ENCODE assay signal across 8 cellular contexts in the genomic region with DNA sequence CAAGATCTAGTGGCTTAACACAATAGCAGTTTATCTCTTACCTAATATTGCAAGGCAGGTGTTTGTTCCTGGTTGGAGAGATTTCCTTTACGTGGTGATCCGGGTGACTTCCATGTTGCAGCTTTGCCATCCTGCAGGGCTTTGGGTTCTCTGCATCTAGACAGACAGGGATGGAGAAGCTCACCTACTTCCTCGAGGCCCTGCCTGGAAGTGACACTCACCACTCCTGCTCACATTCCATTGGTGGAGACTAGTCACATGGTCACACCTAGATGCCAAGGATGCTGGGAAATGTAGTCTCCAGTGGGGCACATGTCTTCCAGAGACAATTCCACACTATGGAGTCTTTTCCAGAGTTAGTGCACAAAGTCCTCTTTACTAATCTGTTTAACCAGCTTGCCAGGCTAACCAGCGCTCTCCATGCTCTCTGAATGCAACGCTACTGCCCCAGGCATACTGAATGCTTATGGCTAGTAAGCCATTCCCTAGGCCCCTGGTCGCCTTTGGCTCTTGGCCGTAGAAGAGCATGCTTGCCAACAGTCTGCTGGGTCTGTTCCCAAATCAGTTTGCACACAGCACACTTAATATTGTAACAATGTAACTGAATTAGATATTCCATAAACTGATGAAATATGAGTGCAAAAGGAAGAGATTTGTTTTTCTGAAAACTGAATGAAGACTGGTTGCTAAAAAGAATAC. TPM values are rescaled to one million over a fixed set of nuclear protein-coding genes. Genes with fewer than 3 reads are reported as not detected.
DNase-seq lines count a peak whose midpoint lies in the region; ATAC-seq, FAIRE-seq and TF ChIP-seq lines count a peak whose summit lies in the region.

No MANE protein-coding gene starts in this region.

- no peaks in the 10 kb centered on the region for H3K36me3 ChIP-seq in DND-41 (ENCODE audit: insufficient read depth, low read length)
- H3K36me3 ChIP-seq in Panc1 (ENCODE audit: control insufficient read depth, insufficient read depth, low read length), result no peaks in the 10 kb centered on the region
- no peaks in the 10 kb centered on the region for H3K36me3 ChIP-seq in small intestine (ENCODE audit: control insufficient read depth in 2 of 2, insufficient read depth in 2 of 2, low read length in 2 of 2)

- no peaks in the 10 kb centered on the region for H3K79me2 ChIP-seq in DND-41 (ENCODE audit: insufficient read depth, low read length)

- POLR2A ChIA-PET in Panc1 (lab: Charles Lee), result no interaction called here

- ATAC-seq in DND-41 (ENCODE audit: insufficient read depth, low read depth) (peak; percentile 86), Panc1 (peak; percentile 76), left ventricle myocardium superior (peak; percentile 69), GM21515 (IDR thresholded peaks at IDR 0.05; ENCODE audit: unreplicated experiment) (no peak), GM18909 (IDR thresholded peaks at IDR 0.05; ENCODE audit: poor library complexity, unreplicated experiment) (no peak)

- in situ Hi-C loops in Panc1 (cut with HindIII; ENCODE audit: low pct_unique_long_range_greater_than_20kb, low sequenced_read_pairs), result no loop called here

- CTCF ChIA-PET in Panc1 (lab: Charles Lee), result no interaction called here

- H3K9me3 ChIP-seq in DND-41 (ENCODE audit: insufficient read depth, low read length, severe bottlenecking) (no peaks in the 10 kb centered on the region), Panc1 (ENCODE audit: control insufficient read depth, insufficient read depth, low read depth, low read length) (no peaks in the 10 kb centered on the region; the same call in 1 of the 2 replicates), small intestine (ENCODE audit: control insufficient read depth, low read depth) (no peaks in the 10 kb centered on the region)

- H3K4me2 ChIP-seq in DND-41 (ENCODE audit: insufficient read depth, low read length), result peak overlapping the region; percentile 54; the same call in 1 of the 2 replicates

- BruUV-seq in Panc1 (replicated peaks; lab: Mats Ljungman, UMichigan), result no TSS peak

- H3K27me3 ChIP-seq in DND-41 (ENCODE audit: insufficient read depth, low read length, poor library complexity) (peaks cover 9% of the 10 kb centered on the region), Panc1 (ENCODE audit: control insufficient read depth, insufficient read depth, low read length) (no peaks in the 10 kb centered on the region), small intestine (ENCODE audit: control insufficient read depth in 2 of 2, insufficient read depth in 2 of 2, low read length in 2 of 2) (peaks cover 0 to 2% of the 10 kb centered on the region in 2 donors)

- H3K4me3 ChIP-seq in DND-41 (ENCODE audit: low read depth in 1 of 2, low read length in 2 of 2) (peak overlapping the region in 1 of 2 experiments; percentile 48; a peak in 2 of 4 replicates), Panc1 (ENCODE audit: low read depth in 2 of 2, low read length in 2 of 2) (no peak overlapping the region), small intestine (ENCODE audit: low read depth in 1 of 2, low read length in 2 of 2) (no peak overlapping the region)

- no peaks in the 10 kb centered on the region for H4K20me1 ChIP-seq in DND-41 (ENCODE audit: insufficient read depth, low read length)

- H2AFZ ChIP-seq in DND-41 (ENCODE audit: low read depth, low read length), result peak overlapping the region; percentile 64; the same call in 1 of the 2 replicates

- H3K4me1 ChIP-seq in DND-41 (ENCODE audit: insufficient read depth, low read length) (peaks cover 18% of the 10 kb centered on the region; the same call in 1 of the 2 replicates), Panc1 (ENCODE audit: control insufficient read depth, insufficient read depth, low read length) (peaks cover 19% of the 10 kb centered on the region), small intestine (ENCODE audit: control insufficient read depth in 2 of 2, insufficient read depth in 1 of 2, low read depth in 1 of 2, low read length in 1 of 2) (no peaks in the 10 kb centered on the region)

- TF ChIP-seq CTCF in DND-41 (IDR thresholded peaks at IDR 0.05; ENCODE audit: borderline replicate concordance, extremely low read depth, low read length, poor library complexity, severe bottlenecking), result no peak
- TF ChIP-seq CTCF in Panc1 (IDR thresholded peaks at IDR 0.05), result no peak

- DNase-seq in DND-41 (peak; percentile 74), HuH-7 (ENCODE audit: low spot score) (peak; percentile 83), Panc1 (ENCODE audit: low read depth, low spot score) (no peak), amygdala (lab: John Stamatoyannopoulos, UW) (peak in 51 of 56 donors; percentile 8 to 86 (median 55)), left ventricle myocardium superior (peak; percentile 47), small intestine (peak; percentile 85)

- no peak overlapping the region for H3K9ac ChIP-seq in DND-41 (ENCODE audit: low read depth, low read length)

- intact Hi-C loops in Panc1 (cut with micrococcal nuclease; ENCODE audit: unreplicated experiment), result no loop called here
- intact Hi-C loops in left ventricle myocardium superior (cut with micrococcal nuclease), result no loop called here

- H3K27ac ChIP-seq in DND-41 (ENCODE audit: low read length), result no peak overlapping the region
- no peak overlapping the region for H3K27ac ChIP-seq in Panc1 (ENCODE audit: low read length)
- no peak overlapping the region for H3K27ac ChIP-seq in small intestine (ENCODE audit: low read depth in 1 of 2, low read length in 1 of 2)

- WGBS in small intestine, 3 donors, result 67 to 76% (median 71%) methylated on average over 7 of the region's 7 CpGs

- no peak for FAIRE-seq in small intestine (lab: Jason Lieb, UNC)

RNA-seq across cellular contexts. Expression of gene KCNK15, which starts 6.7 kb away (rescaled TPM):
- 7.4 TPM for total RNA-seq in Panc1 (2021; ENCODE audit: unreplicated experiment)
- 13.2 TPM for polyA plus RNA-seq in Panc1 (2012; ENCODE audit: insufficient read length)
- 0.25 TPM for total RNA-seq in left ventricle myocardium superior
- under 1 TPM in 1 of 3 donors, not detected in 2; 0.67 TPM for polyA plus RNA-seq in small intestine

RNA-seq across cellular contexts. Expression of gene CCN5, which starts 23.8 kb away (rescaled TPM):
- total RNA-seq in Panc1 (2021; ENCODE audit: unreplicated experiment) (15.2 TPM), left ventricle myocardium superior (19.5 TPM)
- 32.0 TPM for polyA plus RNA-seq in Panc1 (2012; ENCODE audit: insufficient read length)
- polyA plus RNA-seq in small intestine, result 1 to 10 TPM in 2 of 3 donors, not detected in 1; 1.9 to 2.2 TPM

Comparison
In these comparisons a context has a peak if more than half of its experiments do, and no peak if none do; other contexts are left out.
1. ATAC-seq: peak in DND-41 (single experiment), Panc1 (single experiment) and left ventricle myocardium superior (single experiment); none in GM21515 (single experiment) and GM18909 (single experiment).